ENCODE assay signal across 18 cellular contexts in the genomic region with DNA sequence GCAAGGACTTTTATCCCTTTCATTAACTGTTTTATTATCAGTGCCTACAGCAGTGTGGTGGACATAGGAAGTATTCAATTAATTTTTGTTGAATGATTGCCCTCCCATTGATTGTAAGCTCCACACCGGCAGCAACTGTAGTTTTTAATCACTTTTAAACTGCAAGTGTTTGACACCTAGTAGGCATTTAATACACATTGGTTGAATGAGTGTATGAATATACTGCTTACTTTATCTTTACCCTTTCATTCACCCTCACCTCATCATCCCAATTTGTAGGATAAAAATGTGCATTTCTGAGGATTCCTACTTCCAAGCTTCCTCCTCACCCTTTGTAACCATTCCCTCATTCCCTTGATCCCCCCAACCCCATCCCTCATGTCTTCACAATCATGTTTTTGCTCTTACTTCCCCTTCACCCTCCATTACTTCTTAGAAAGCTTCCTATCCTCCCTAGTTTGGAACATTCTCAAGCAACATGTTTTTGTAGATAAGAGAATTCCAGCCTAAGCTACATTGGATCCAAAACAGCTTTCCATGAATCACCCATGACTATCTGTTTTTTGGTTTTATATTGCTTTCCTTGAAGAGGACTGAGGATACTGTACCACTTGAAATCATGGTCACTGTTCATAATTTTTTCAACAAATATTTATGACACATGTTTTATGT. TPM values are rescaled to one million over a fixed set of nuclear protein-coding genes. Genes with fewer than 3 reads are reported as not detected.
A peak's percentile ranks its signal among the peaks of the same experiment; 100 is the strongest.
DNase-seq lines count a peak whose midpoint lies in the region; ATAC-seq, FAIRE-seq and TF ChIP-seq lines count a peak whose summit lies in the region.
"Had no signal": no experiment of that assay in that cellular context is flagged by ENCODE, and none has a peak within 500 bp of the region (broad histone marks: within the 10 kb centered on the region; RNA-seq: fewer than 3 reads in every experiment).

No MANE protein-coding gene starts in this region.

- H3K27me3 Mint-ChIP-seq in HFFc6 (ENCODE audit: insufficient read depth): peaks cover 2% of the 10 kb centered on the region

- WGBS in K562 (ENCODE audit: insufficient coverage, low coverage, missing lambda C conversion rate): 13% methylated on average over 1 of the region's 1 CpG
- WGBS in hepatocyte (ENCODE audit: low lambda C conversion rate, missing lambda C conversion rate): 79% methylated on average over 1 of the region's 1 CpG

- H3K9me1 ChIP-seq in K562 (ENCODE audit: control insufficient read depth, insufficient read depth, low read length): no peaks in the 10 kb centered on the region

- H3K27ac Mint-ChIP-seq in HFFc6: peak overlapping the region; percentile 68
- H3K27ac Mint-ChIP-seq: activated naive CD4-positive, alpha-beta T cell treated with anti-CD3 and anti-CD28 coated beads, Interleukin-2, amount 10 ng/mL, durations not matched to agents 7 days and 5 days; H9 had no signal

- no peaks in the 10 kb centered on the region for H3K36me3 ChIP-seq in K562 (ENCODE audit: control insufficient read depth, insufficient read depth, low read length)
- no peaks in the 10 kb centered on the region for H3K36me3 ChIP-seq in hepatocyte (replicated peaks; ENCODE audit: insufficient read depth, low read depth)
- H3K36me3 ChIP-seq: Peyer's patch had no signal

- H3K9ac ChIP-seq in K562 (ENCODE audit: insufficient read depth in 1 of 2, low read depth in 2 of 2, low read length in 2 of 2): peak overlapping the region in 1 of 2 experiments; percentile 15; a peak in 1 of 4 replicates

- peak overlapping the region; percentile 61 for H3K27ac ChIP-seq in K562 (ENCODE audit: extremely low read depth, low read depth, low read length)
- peak overlapping the region; percentile 11 for H3K27ac ChIP-seq in hepatocyte
- H3K27ac ChIP-seq: Peyer's patch had no signal

- peak overlapping the region; percentile 56 for H3K4me3 Mint-ChIP-seq in HFFc6
- H3K4me3 Mint-ChIP-seq: activated naive CD4-positive, alpha-beta T cell treated with anti-CD3 and anti-CD28 coated beads, Interleukin-2, amount 10 ng/mL, durations not matched to agents 7 days and 5 days had no signal

- TF ChIP-seq POLR2A in K562 (conservative IDR thresholded peaks at IDR 0.05): no peak

- H3K4me2 ChIP-seq in K562 (ENCODE audit: insufficient read depth, low read length): peak overlapping the region; percentile 63
- H3K4me2 ChIP-seq in hepatocyte: no peak overlapping the region

- H4K20me1 ChIP-seq in K562 (replicated peaks; ENCODE audit: control insufficient read depth, insufficient read depth, low read length) (0 out of 2 replicates have a peak, but pooled peaks cover 8% of the 10 kb centered on the region), hepatocyte (ENCODE audit: insufficient read depth, poor library complexity, severe bottlenecking) (peaks cover 8% of the 10 kb centered on the region)

- peaks cover 5% of the 10 kb centered on the region for H3K36me3 Mint-ChIP-seq in HFFc6 (ENCODE audit: low read depth)

- BruUV-seq in K562 (replicated peaks; lab: Mats Ljungman, UMichigan): no TSS peak

- TF ChIP-seq RAD21 in K562 (CRISPR knock-in tag; conservative IDR thresholded peaks at IDR 0.05 in 1 of 2, IDR thresholded peaks at IDR 0.05 in 1 of 2): 0 out of 4 replicates have a peak, but pooled peaks of 1 of the 2 experiments have one; percentile 14

- peak overlapping the region; percentile 81 for H2AFZ ChIP-seq in K562 (ENCODE audit: low read depth, low read length)
- H2AFZ ChIP-seq in hepatocyte: no peak overlapping the region

- intact Hi-C loops in K562 (cut with micrococcal nuclease): loop anchor here (5.0 kb wide), 1 partner anchor 52 kb away; no protein-coding TSS in a partner anchor

- peaks cover 22 to 37% of the 10 kb centered on the region in 2 experiments for H3K4me1 ChIP-seq in K562 (replicated peaks in 1 of 2; ENCODE audit: control insufficient read depth in 2 of 2, insufficient read depth in 2 of 2, low read length in 2 of 2)
- H3K4me1 ChIP-seq in hepatocyte (ENCODE audit: insufficient read depth): peaks cover 5% of the 10 kb centered on the region

- ATAC-seq in K562 (no peak), HG03108 (IDR thresholded peaks at IDR 0.05; ENCODE audit: unreplicated experiment) (no peak), HG03521 (IDR thresholded peaks at IDR 0.05; ENCODE audit: unreplicated experiment) (no peak)
- ATAC-seq: naive thymus-derived CD8-positive, alpha-beta T cell had no signal

- H3K4me1 Mint-ChIP-seq in HFFc6 (ENCODE audit: low read depth): peaks cover 33% of the 10 kb centered on the region

- CTCF ChIA-PET in K562 (lab: Yijun Ruan, JAX; ENCODE audit: low intra/inter-chr PET ratio): interaction anchor here (0.6 kb wide), 1 partner anchor 92 kb away, joined by 5 read pairs; no protein-coding TSS in a partner anchor

- in situ Hi-C loops in K562 (cut with MboI): loop anchor here (5.0 kb wide), 1 partner anchor 72 kb away; no protein-coding TSS in a partner anchor

- H3K9me3 ChIP-seq in K562 (replicated peaks; ENCODE audit: control insufficient read depth, insufficient read depth, low read depth, low read length) (no peaks in the 10 kb centered on the region), hepatocyte (ENCODE audit: low read depth) (no peaks in the 10 kb centered on the region)
- H3K9me3 ChIP-seq: Peyer's patch had no signal

- peaks cover 4% of the 10 kb centered on the region; the same call in 1 of the 2 replicates for H3K9me3 Mint-ChIP-seq in HFFc6
- H3K9me3 Mint-ChIP-seq: activated naive CD4-positive, alpha-beta T cell treated with anti-CD3 and anti-CD28 coated beads, Interleukin-2, amount 10 ng/mL, durations not matched to agents 7 days and 5 days; H9; naive thymus-derived CD8-positive, alpha-beta T cell had no signal

- peak; percentile 52 for FAIRE-seq in K562 (lab: Jason Lieb, UNC)
- FAIRE-seq: GM12891, TTC549 had no signal

- peaks cover 28% of the 10 kb centered on the region for H3K79me2 ChIP-seq in K562 (ENCODE audit: control insufficient read depth, insufficient read depth, low read length)
- H3K79me2 ChIP-seq in hepatocyte: peaks cover 24% of the 10 kb centered on the region

- H3K4me3 ChIP-seq in K562 (no peak overlapping the region), hepatocyte (no peak overlapping the region)

- no peaks in the 10 kb centered on the region for H3K27me3 ChIP-seq in K562 (ENCODE audit: control insufficient read depth in 2 of 2, insufficient read depth in 2 of 2, low read length in 2 of 2)
- H3K27me3 ChIP-seq in hepatocyte: no peaks in the 10 kb centered on the region
- H3K27me3 ChIP-seq: Peyer's patch had no signal

- no peak for TF ChIP-seq CTCF in HFFc6 (IDR thresholded peaks at IDR 0.05)
- TF ChIP-seq CTCF in K562 (IDR thresholded peaks at IDR 0.05 in 2 of 3, conservative IDR thresholded peaks at IDR 0.05 in 1 of 3; ENCODE audit: insufficient read depth in 2 of 3, low read depth in 1 of 3, low read length in 3 of 3): no peak
- no peak for TF ChIP-seq CTCF in hepatocyte (IDR thresholded peaks at IDR 0.05; ENCODE audit: poor library complexity)

- peak; percentile 57 for DNase-seq in AG08396 (ENCODE audit: low spot score)
- peak; percentile 20 for DNase-seq in HFFc6
- DNase-seq in K562 (ENCODE audit: extremely low read depth in 1 of 4, low spot score in 3 of 4): peak; percentile 51 to 67 (median 60)
- no peak for DNase-seq in hepatocyte (ENCODE audit: low spot score)
- DNase-seq in COLO829 (ENCODE audit: low spot score): no peak
- no peak for DNase-seq in DMS53 (lab: John Stamatoyannopoulos, UW)
- DNase-seq: activated CD4-positive, alpha-beta T cell treated with anti-CD3 and anti-CD28 coated beads, Interleukin-2, amount 50 U/mL, for 4 hours; activated naive CD4-positive, alpha-beta T cell treated with anti-CD3 and anti-CD28 coated beads, Interleukin-2, amount 10 ng/mL, durations not matched to agents 7 days and 5 days; activated T-cell treated with anti-CD3 and anti-CD28 coated beads, Interleukin-2, amount 50 U/mL, for 1 hour; H9; naive thymus-derived CD8-positive, alpha-beta T cell; NCI-H774; Peyer's patch had no signal

- peak; percentile 87 for TF ChIP-seq EP300 in K562 (IDR thresholded peaks at IDR 0.05; ENCODE audit: low read length)

- POLR2A ChIA-PET in K562 (lab: Yijun Ruan, JAX): interaction anchor here (0.6 to 5.4 kb wide), 5 partner anchors 13 to 191 kb away, joined by 3 to 37 read pairs (median 3); no protein-coding TSS in a partner anchor

- no peaks in the 10 kb centered on the region for H3K9me2 ChIP-seq in hepatocyte (replicated peaks; ENCODE audit: insufficient read depth)

RNA-seq across cellular contexts. Expression of a gene that starts 1.0 kb away (rescaled TPM):
- not detected for total RNA-seq in HFFc6 (2021; fragmentation: NEBNext Ultra II Directional; extraction: Animal tissue kit (Norgen Biotek cat#: 25700))
- total RNA-seq in K562 (2011; cell fraction: chromatin; rRNA removed; ENCODE audit: low replicate concordance): not detected in 2 replicates
- total RNA-seq in K562 (2011; cell fraction: nucleolus; rRNA removed): not detected in 2 replicates
- not detected in 2 replicates for total RNA-seq in K562 (2011; cell fraction: nucleoplasm; rRNA removed)
- total RNA-seq in K562 (2014; rRNA removed): not detected in 2 replicates
- not detected in 2 replicates for total RNA-seq in K562 (2014; rRNA removed; fragmentation: Illumina TruSeq; extraction: Trizol)
- not detected in 2 replicates for total RNA-seq in K562 (2015; rRNA removed; fragmentation: Illumina TruSeq; extraction: Trizol)
- not detected in 2 replicates for total RNA-seq in K562 (2021)
- not detected in 2 replicates for polyA plus RNA-seq in K562 (2011; rRNA removed)
- polyA plus RNA-seq in K562 (2011; cell fraction: cytosol; rRNA removed): not detected in 2 replicates
- polyA plus RNA-seq in K562 (2011; cell fraction: nucleus; rRNA removed): not detected in 2 replicates
- polyA plus RNA-seq in K562 (2012): not detected in 2 replicates
- polyA plus RNA-seq in K562 (2014; fragmentation: Illumina TruSeq; extraction: Trizol): not detected in 2 replicates
- not detected for polyA plus RNA-seq in K562 (2014; fragmentation: Nextera tagmentation; extraction: Ambion mirVana)
- not detected in 2 replicates for polyA plus RNA-seq in K562 (2014; rRNA removed)
- not detected in 2 replicates for polyA minus RNA-seq in K562 (2011; rRNA and poly(A)+ RNA removed)
- polyA minus RNA-seq in K562 (2011; cell fraction: cytosol; rRNA and poly(A)+ RNA removed): not detected in 2 replicates
- not detected in 2 replicates for polyA minus RNA-seq in K562 (2011; cell fraction: nucleus; rRNA and poly(A)+ RNA removed)
- total RNA-seq in hepatocyte: 0.48 TPM in 1 of 2 replicates, not detected in the other
- 0.18 TPM in 1 of 2 replicates, not detected in the other for polyA plus RNA-seq in hepatocyte
- total RNA-seq: G401; naive thymus-derived CD8-positive, alpha-beta T cell had no signal
- polyA plus RNA-seq: naive thymus-derived CD8-positive, alpha-beta T cell had no signal

RNA-seq across cellular contexts. Expression of a gene that starts 2.2 kb away (rescaled TPM):
- 10 to 100 TPM; 34.1 to 40.4 (median 37.1) TPM for total RNA-seq in HFFc6 (2021; fragmentation: NEBNext Ultra II Directional; extraction: Animal tissue kit (Norgen Biotek cat#: 25700))
- 97.7 and 174 TPM in 2 replicates for total RNA-seq in K562 (2011; cell fraction: chromatin; rRNA removed; ENCODE audit: low replicate concordance)
- 48.2 and 54.3 TPM in 2 replicates for total RNA-seq in K562 (2011; cell fraction: nucleolus; rRNA removed)
- total RNA-seq in K562 (2011; cell fraction: nucleoplasm; rRNA removed): 120 and 207 TPM in 2 replicates
- 27.8 and 34.0 TPM in 2 replicates for total RNA-seq in K562 (2014; rRNA removed)
- 41.5 and 42.5 TPM in 2 replicates for total RNA-seq in K562 (2014; rRNA removed; fragmentation: Illumina TruSeq; extraction: Trizol)
- 41.9 and 44.9 TPM in 2 replicates for total RNA-seq in K562 (2015; rRNA removed; fragmentation: Illumina TruSeq; extraction: Trizol)
- total RNA-seq in K562 (2021): 37.2 and 45.4 TPM in 2 replicates
- polyA plus RNA-seq in K562 (2011; rRNA removed): 57.9 and 62.7 TPM in 2 replicates
- 22.2 and 39.3 TPM in 2 replicates for polyA plus RNA-seq in K562 (2011; cell fraction: cytosol; rRNA removed)
- 44.9 and 53.3 TPM in 2 replicates for polyA plus RNA-seq in K562 (2011; cell fraction: nucleus; rRNA removed)
- polyA plus RNA-seq in K562 (2012): 28.4 and 30.6 TPM in 2 replicates
- 31.3 and 35.5 TPM in 2 replicates for polyA plus RNA-seq in K562 (2014; fragmentation: Illumina TruSeq; extraction: Trizol)
- polyA plus RNA-seq in K562 (2014; fragmentation: Nextera tagmentation; extraction: Ambion mirVana): 10 to 100 TPM in 1 of 2 experiments, 1 to 10 TPM in 1; 8.8 to 11.8 TPM
- polyA plus RNA-seq in K562 (2014; rRNA removed): 30.1 and 32.7 TPM in 2 replicates
- polyA minus RNA-seq in K562 (2011; rRNA and poly(A)+ RNA removed): 102 and 107 TPM in 2 replicates
- 25.3 and 39.2 TPM in 2 replicates for polyA minus RNA-seq in K562 (2011; cell fraction: cytosol; rRNA and poly(A)+ RNA removed)
- 51.0 and 75.9 TPM in 2 replicates for polyA minus RNA-seq in K562 (2011; cell fraction: nucleus; rRNA and poly(A)+ RNA removed)
- total RNA-seq in hepatocyte: 86.5 and 101 TPM in 2 replicates
- 41.2 and 46.8 TPM in 2 replicates for polyA plus RNA-seq in hepatocyte

Comparison
In these comparisons a context has a peak if more than half of its experiments do, and no peak if none do; other contexts are left out.
1. DNase-seq: peak in AG08396 (single experiment), HFFc6 (single experiment) and K562 (4 of 4); none in hepatocyte (single experiment), COLO829 (single experiment) and DMS53 (single experiment).